35 cellular contexts compared by ENCODE assay signal in genomic region chr7:151924508-151924907, GRCh38. TPM values are rescaled to one million over a fixed set of nuclear protein-coding genes. Genes with fewer than 3 reads are reported as not detected.
DNase-seq lines count a peak whose midpoint lies in the region; ATAC-seq and TF ChIP-seq lines count a peak whose summit lies in the region.
"Had no signal": no experiment of that assay in that cellular context is flagged by ENCODE, and none has a peak within 500 bp of the region (broad histone marks: within the 10 kb centered on the region; RNA-seq: fewer than 3 reads in every experiment).

No MANE protein-coding gene starts in this region.

- CTCF ChIA-PET in Caco-2 (lab: Charles Lee), result no interaction called here

- peak; percentile 71 to 72 for DNase-seq in Caco-2
- no peak for DNase-seq in adrenal gland
- peak; percentile 62 to 80 (median 68) for DNase-seq in mucosa of descending colon
- no peak for DNase-seq in substantia nigra (lab: John Stamatoyannopoulos, UW)
- no peak for DNase-seq in NCI-H69 (lab: John Stamatoyannopoulos, UW)
- no peak for DNase-seq in COR-L47 (lab: John Stamatoyannopoulos, UW)
- no peak for DNase-seq in vagina (ENCODE audit: extremely low spot score in 2 of 2)
- DNase-seq in activated CD4-positive, alpha-beta T cell treated with anti-CD3 and anti-CD28 coated beads, Interleukin-2, amount 50 U/mL, for 1 hour, result no peak
- DNase-seq: activated CD8-positive, alpha-beta memory T cell treated with anti-CD3 and anti-CD28 coated beads, Interleukin-2, amount 50 U/mL, for 48 hours; activated CD8-positive, alpha-beta T cell treated with anti-CD3 and anti-CD28 coated beads for 36 hours; activated naive CD4-positive, alpha-beta T cell treated with anti-CD3 and anti-CD28 coated beads, Interleukin-2, amount 10 ng/mL, durations not matched to agents 7 days and 5 days; BE2C; DMS153; effector CD8-positive, alpha-beta T cell; GOT3; HFFc6; hypothalamus; KG1; NCI-H1417; NCI-H2081; NCI-H526; NK-92 treated with Interleukin-12 subunit alpha and Interleukin-12 subunit beta, amount 100 ng/mL, for 24 hours; pancreas; PC-3; Right ventricle myocardium superior; stimulated activated CD4-positive, alpha-beta T cell treated with anti-CD3 and anti-CD28 coated beads, Interleukin-4, amount 100 ng/mL, for 24 hours had no signal

- H3K4me3 ChIP-seq in Caco-2 (ENCODE audit: low read depth, low read length) (no peak overlapping the region), adrenal gland (no peak overlapping the region), mucosa of descending colon (no peak overlapping the region), vagina (no peak overlapping the region)
- H3K4me3 ChIP-seq: GM12878, pancreas, right atrium auricular region had no signal

- TF ChIP-seq POLR2A in adrenal gland (IDR thresholded peaks at IDR 0.05) (no peak), vagina (IDR thresholded peaks at IDR 0.05) (no peak)

- H3K36me3 Mint-ChIP-seq in Caco-2 (ENCODE audit: insufficient read depth, unreplicated experiment), result no peaks in the 10 kb centered on the region
- H3K36me3 Mint-ChIP-seq: activated naive CD4-positive, alpha-beta T cell treated with anti-CD3 and anti-CD28 coated beads, Interleukin-2, amount 10 ng/mL, durations not matched to agents 7 days and 5 days; brain; memory B cell had no signal

- TF ChIP-seq CTCF in Caco-2 (IDR thresholded peaks at IDR 0.05; ENCODE audit: insufficient read depth in 1 of 2, low read depth in 1 of 2, low read length in 1 of 2, severe bottlenecking in 1 of 2, unreplicated experiment in 1 of 2) (no peak), adrenal gland (IDR thresholded peaks at IDR 0.05) (no peak), mucosa of descending colon (IDR thresholded peaks at IDR 0.05) (no peak), vagina (IDR thresholded peaks at IDR 0.05) (no peak)

- no TSS peak for BruUV-seq in Caco-2 (replicated peaks; lab: Mats Ljungman, UMichigan)

- H3K27me3 ChIP-seq in Caco-2 (replicated peaks; ENCODE audit: control insufficient read depth, insufficient read depth, low read length) (no peaks in the 10 kb centered on the region), adrenal gland (peaks cover 7% of the 10 kb centered on the region), vagina (no peaks in the 10 kb centered on the region)
- H3K27me3 ChIP-seq: BE2C, pancreas, right atrium auricular region had no signal

- POLR2A ChIA-PET in Caco-2 (lab: Charles Lee), result no interaction called here

- H3K27ac ChIP-seq in adrenal gland (peak overlapping the region in 4 of 5 donors; percentile 51 to 90 (median 64)), substantia nigra (ENCODE audit: low read depth, low read length, poor library complexity, severe bottlenecking) (peak overlapping the region; percentile 44), vagina (no peak overlapping the region)
- H3K27ac ChIP-seq: epithelial cell of prostate had no signal

- no peak overlapping the region for H3K4me3 Mint-ChIP-seq in Caco-2 (ENCODE audit: unreplicated experiment)
- H3K4me3 Mint-ChIP-seq: activated CD8-positive, alpha-beta T cell treated with anti-CD3 and anti-CD28 coated beads for 36 hours; activated naive CD4-positive, alpha-beta T cell treated with anti-CD3 and anti-CD28 coated beads, Interleukin-2, amount 10 ng/mL, durations not matched to agents 7 days and 5 days; brain; HFFc6; memory B cell; T-helper 1 cell treated with Interleukin-12 subunit alpha and Interleukin-12 subunit beta and Interleukin-4 antibody, amounts not matched to agents 30 μg/mL and 1 μg/mL, for 36 hours had no signal

- H3K4me1 ChIP-seq in Caco-2 (peaks cover 19% of the 10 kb centered on the region), adrenal gland (replicated peaks in 1 of 2) (peaks cover 0 to 8% of the 10 kb centered on the region in 2 donors), mucosa of descending colon (ENCODE audit: low read depth) (peaks cover 26% of the 10 kb centered on the region), vagina (peaks cover 6% of the 10 kb centered on the region)

- H3K4me1 Mint-ChIP-seq in Caco-2 (ENCODE audit: low read depth, unreplicated experiment), result peaks cover 24% of the 10 kb centered on the region

- WGBS in adrenal gland, 4 donors, result 77 to 89% (median 87%) methylated on average over 6 to 8 of the region's 8 CpGs

- H3K36me3 ChIP-seq in Caco-2 (ENCODE audit: control insufficient read depth, insufficient read depth, low read length) (no peaks in the 10 kb centered on the region), adrenal gland (replicated peaks in 1 of 2) (no peaks in the 10 kb centered on the region), mucosa of descending colon (ENCODE audit: low read depth) (no peaks in the 10 kb centered on the region), vagina (no peaks in the 10 kb centered on the region)
- H3K36me3 ChIP-seq: BE2C, pancreas, right atrium auricular region had no signal

- H3K27me3 Mint-ChIP-seq in Caco-2 (ENCODE audit: insufficient read depth, unreplicated experiment), result no peaks in the 10 kb centered on the region

- intact Hi-C loops in Caco-2 (cut with micrococcal nuclease; ENCODE audit: unreplicated experiment) (loop anchor here (2.0 kb wide), 1 partner anchor 24 kb away; no protein-coding TSS in a partner anchor), adrenal gland (cut with DNase I) (no loop called here), mucosa of descending colon (cut with DNase I, micrococcal nuclease) (no loop called here), vagina (cut with DNase I) (no loop called here)

- peak; percentile 76 for ATAC-seq in mucosa of descending colon
- ATAC-seq: activated CD8-positive, alpha-beta T cell treated with anti-CD3 and anti-CD28 coated beads for 36 hours; activated T-helper 17 cell treated with anti-CD3 and anti-CD28 coated beads, Interleukin-2, amount 50 U/mL, for 72 hours; GM12878; pancreas; SK-N-SH treated with all-trans-retinoic acid at 6 μM for 48 hours had no signal

- H3K9me3 ChIP-seq in Caco-2 (no peaks in the 10 kb centered on the region), adrenal gland (replicated peaks in 1 of 3) (no peaks in the 10 kb centered on the region), mucosa of descending colon (no peaks in the 10 kb centered on the region), vagina (no peaks in the 10 kb centered on the region)
- H3K9me3 ChIP-seq: BE2C, pancreas, right atrium auricular region had no signal

- no peaks in the 10 kb centered on the region for H3K9me3 Mint-ChIP-seq in Caco-2 (ENCODE audit: unreplicated experiment)
- H3K9me3 Mint-ChIP-seq: activated CD8-positive, alpha-beta T cell treated with anti-CD3 and anti-CD28 coated beads for 36 hours; activated naive CD4-positive, alpha-beta T cell treated with anti-CD3 and anti-CD28 coated beads, Interleukin-2, amount 10 ng/mL, durations not matched to agents 7 days and 5 days; activated T-helper 17 cell treated with anti-CD3 and anti-CD28 coated beads, Interleukin-2, amount 50 U/mL, for 72 hours; HFFc6; memory B cell; T-helper 1 cell treated with Interleukin-12 subunit alpha and Interleukin-12 subunit beta and Interleukin-4 antibody, amounts not matched to agents 30 μg/mL and 1 μg/mL, for 36 hours had no signal

- no peak overlapping the region for H3K27ac Mint-ChIP-seq in Caco-2 (ENCODE audit: unreplicated experiment)
- H3K27ac Mint-ChIP-seq: activated CD8-positive, alpha-beta T cell treated with anti-CD3 and anti-CD28 coated beads for 36 hours; activated naive CD4-positive, alpha-beta T cell treated with anti-CD3 and anti-CD28 coated beads, Interleukin-2, amount 10 ng/mL, durations not matched to agents 7 days and 5 days; activated T-helper 17 cell treated with anti-CD3 and anti-CD28 coated beads, Interleukin-2, amount 50 U/mL, for 72 hours; HFFc6; T-helper 1 cell treated with Interleukin-12 subunit alpha and Interleukin-12 subunit beta and Interleukin-4 antibody, amounts not matched to agents 30 μg/mL and 1 μg/mL, for 36 hours had no signal

RNA-seq across cellular contexts. Expression of gene GALNTL5, which starts 31.7 kb away (rescaled TPM):
- total RNA-seq in Caco-2 (2022) (not detected in 2 replicates), adrenal gland (not detected), mucosa of descending colon (not detected), vagina (not detected)
- not detected for polyA plus RNA-seq in adrenal gland
- total RNA-seq: activated CD8-positive, alpha-beta T cell treated with anti-CD3 and anti-CD28 coated beads for 36 hours; activated T-helper 17 cell treated with anti-CD3 and anti-CD28 coated beads, Interleukin-2, amount 50 U/mL, for 72 hours; GM12878; HFFc6; pancreas; PC-3; right atrium auricular region; Right ventricle myocardium superior had no signal
- polyA plus RNA-seq: GM12878, neural cell, pancreas had no signal

RNA-seq across cellular contexts. Expression of gene PRKAG2, which starts 47.6 kb away (rescaled TPM):
- total RNA-seq in Caco-2 (2022) (14.7 and 15.9 TPM in 2 replicates), adrenal gland (10 to 100 TPM in 5 of 8 donors, 1 to 10 TPM in 3; 5.8 to 17.2 (median 12.4) TPM), mucosa of descending colon (10 to 100 TPM; 42.4 to 48.5 (median 46.6) TPM), vagina (25.0 TPM)
- 10 to 100 TPM in 1 of 3 donors, 1 to 10 TPM in 2; 7.8 to 17.3 (median 9.6) TPM for polyA plus RNA-seq in adrenal gland

Comparison
In these comparisons a context has a peak if more than half of its experiments do, and no peak if none do; other contexts are left out.
1. DNase-seq: peak in Caco-2 (2 of 2) and mucosa of descending colon (3 of 3); none in adrenal gland (0 of 7), substantia nigra (0 of 49), NCI-H69 (single experiment), COR-L47 (single experiment), vagina (0 of 2) and activated CD4-positive, alpha-beta T cell treated with anti-CD3 and anti-CD28 coated beads, Interleukin-2, amount 50 U/mL, for 1 hour (single experiment).